In genomic region chr2:183123117-183123958, GRCh38 we compare ENCODE assay signal across 8 cellular contexts. TPM values are rescaled to one million over a fixed set of nuclear protein-coding genes. Genes with fewer than 3 reads are reported as not detected.
A peak's percentile ranks its signal among the peaks of the same experiment; 100 is the strongest.
DNase-seq lines count a peak whose midpoint lies in the region; ATAC-seq, FAIRE-seq and TF ChIP-seq lines count a peak whose summit lies in the region.

No MANE protein-coding gene starts in this region.

- peak overlapping the region; percentile 91 for H3K27ac ChIP-seq in keratinocyte (ENCODE audit: control insufficient read depth, insufficient read depth, low read length)
- peak overlapping the region; percentile 72 for H3K27ac ChIP-seq in substantia nigra (ENCODE audit: low read depth, low read length, poor library complexity, severe bottlenecking)

- H3K9me3 ChIP-seq in keratinocyte (ENCODE audit: control insufficient read depth, low read depth, low read length) = no peaks in the 10 kb centered on the region

- H3K79me2 ChIP-seq in keratinocyte (ENCODE audit: control insufficient read depth, insufficient read depth, low read length) = peaks cover 37% of the 10 kb centered on the region

- peak overlapping the region; percentile 93 for H2AFZ ChIP-seq in keratinocyte (ENCODE audit: control insufficient read depth, low read length)

- no peaks in the 10 kb centered on the region for H4K20me1 ChIP-seq in keratinocyte (ENCODE audit: control insufficient read depth, extremely low read depth, insufficient read depth, low read length)

- H3K4me2 ChIP-seq in keratinocyte (ENCODE audit: control insufficient read depth, extremely low read depth, insufficient read depth, low read depth, low read length) = peak overlapping the region; percentile 86

- no peak for TF ChIP-seq CTCF in keratinocyte (optimal IDR thresholded peaks at IDR 0.05 in 1 of 3, IDR thresholded peaks at IDR 0.05 in 1 of 3, conservative IDR thresholded peaks at IDR 0.05 in 1 of 3; ENCODE audit: extremely low read depth in 1 of 3, insufficient read depth in 2 of 3, low read length in 3 of 3)

- H3K9ac ChIP-seq in keratinocyte (ENCODE audit: control insufficient read depth, extremely low read depth, insufficient read depth, low read length) = peak overlapping the region; percentile 94

- dilution Hi-C loops in keratinocyte (cut with MboI; ENCODE audit: extremely low pct_ligation_motif_present, low sequenced_read_pairs) = no loop called here

- ATAC-seq in activated T-cell treated with anti-CD3 and anti-CD28 coated beads, Interleukin-2, amount 50 U/mL, for 4 hours = no peak
- ATAC-seq in activated naive CD8-positive, alpha-beta T cell treated with anti-CD3 and anti-CD28 coated beads, Interleukin-2, amount 50 U/mL, for 24 hours = no peak

- FAIRE-seq in keratinocyte (lab: Jason Lieb, UNC) = no peak

- H3K27ac Mint-ChIP-seq in activated naive CD8-positive, alpha-beta T cell treated with anti-CD3 and anti-CD28 coated beads, Interleukin-2, amount 50 U/mL, for 24 hours = peak overlapping the region; percentile 97

- no peaks in the 10 kb centered on the region for H3K27me3 ChIP-seq in keratinocyte (ENCODE audit: control insufficient read depth, extremely low read depth, insufficient read depth, low read length)

- H3K4me3 Mint-ChIP-seq in activated T-cell treated with anti-CD3 and anti-CD28 coated beads, Interleukin-2, amount 50 U/mL, for 4 hours = peak overlapping the region; percentile 96
- H3K4me3 Mint-ChIP-seq in activated naive CD8-positive, alpha-beta T cell treated with anti-CD3 and anti-CD28 coated beads, Interleukin-2, amount 50 U/mL, for 24 hours = peak overlapping the region; percentile 97

- no peaks in the 10 kb centered on the region for H3K36me3 Mint-ChIP-seq in activated T-cell treated with anti-CD3 and anti-CD28 coated beads, Interleukin-2, amount 50 U/mL, for 4 hours (ENCODE audit: insufficient read depth)
- H3K36me3 Mint-ChIP-seq in activated naive CD8-positive, alpha-beta T cell treated with anti-CD3 and anti-CD28 coated beads, Interleukin-2, amount 50 U/mL, for 24 hours (ENCODE audit: low read depth) = peaks cover 13% of the 10 kb centered on the region

- H3K36me3 ChIP-seq in keratinocyte (ENCODE audit: control insufficient read depth in 2 of 2, extremely low read depth in 1 of 2, insufficient read depth in 2 of 2, low read length in 2 of 2) = no peaks in the 10 kb centered on the region

- DNase-seq in activated T-cell treated with anti-CD3 and anti-CD28 coated beads, Interleukin-2, amount 50 U/mL, for 4 hours = no peak
- no peak for DNase-seq in activated T-cell treated with anti-CD3 and anti-CD28 coated beads for 4 hours
- DNase-seq in activated naive CD8-positive, alpha-beta T cell treated with anti-CD3 and anti-CD28 coated beads, Interleukin-2, amount 50 U/mL, for 24 hours = no peak
- no peak for DNase-seq in keratinocyte (ENCODE audit: low read depth, low spot score)
- peak in 2 of 49 donors; percentile 3 to 6 for DNase-seq in substantia nigra (lab: John Stamatoyannopoulos, UW)
- no peak for DNase-seq in stimulated activated CD4-positive, alpha-beta T cell treated with anti-CD3 and anti-CD28 coated beads, Interleukin-2, amount 100 ng/mL, for 48 hours
- DNase-seq in NCI-H2171 (lab: John Stamatoyannopoulos, UW) = no peak
- DNase-seq in GF-D8 (lab: John Stamatoyannopoulos, UW) = no peak

- H3K4me1 Mint-ChIP-seq in activated T-cell treated with anti-CD3 and anti-CD28 coated beads, Interleukin-2, amount 50 U/mL, for 4 hours (ENCODE audit: low read depth) = peaks cover 28% of the 10 kb centered on the region
- H3K4me1 Mint-ChIP-seq in activated naive CD8-positive, alpha-beta T cell treated with anti-CD3 and anti-CD28 coated beads, Interleukin-2, amount 50 U/mL, for 24 hours = peaks cover 34% of the 10 kb centered on the region

- H3K4me1 ChIP-seq in keratinocyte (ENCODE audit: control insufficient read depth, extremely low read depth, insufficient read depth, low read length) = peaks cover 10% of the 10 kb centered on the region

- H3K27me3 Mint-ChIP-seq in activated T-cell treated with anti-CD3 and anti-CD28 coated beads, Interleukin-2, amount 50 U/mL, for 4 hours (ENCODE audit: low read depth) = peaks cover 7% of the 10 kb centered on the region
- H3K27me3 Mint-ChIP-seq in activated naive CD8-positive, alpha-beta T cell treated with anti-CD3 and anti-CD28 coated beads, Interleukin-2, amount 50 U/mL, for 24 hours = peaks cover 22% of the 10 kb centered on the region

- peak overlapping the region; percentile 60 to 89 (median 66) for H3K4me3 ChIP-seq in keratinocyte (ENCODE audit: control insufficient read depth in 2 of 3, extremely low read depth in 1 of 3, insufficient read depth in 2 of 3, low read depth in 1 of 3, low read length in 3 of 3)

- H3K9me3 Mint-ChIP-seq in activated T-cell treated with anti-CD3 and anti-CD28 coated beads, Interleukin-2, amount 50 U/mL, for 4 hours = no peaks in the 10 kb centered on the region
- H3K9me3 Mint-ChIP-seq in activated naive CD8-positive, alpha-beta T cell treated with anti-CD3 and anti-CD28 coated beads, Interleukin-2, amount 50 U/mL, for 24 hours = no peaks in the 10 kb centered on the region

- H3K9me1 ChIP-seq in keratinocyte (ENCODE audit: control insufficient read depth, extremely low read depth, insufficient read depth, low read length) = no peaks in the 10 kb centered on the region

RNA-seq across cellular contexts. Expression of gene NUP35, which starts 0.9 kb away (rescaled TPM):
- 10 to 100 TPM; 55.0 to 61.9 (median 60.5) TPM for total RNA-seq in activated T-cell treated with anti-CD3 and anti-CD28 coated beads, Interleukin-2, amount 50 U/mL, for 4 hours
- 13.9 to 22.6 TPM (median 15.4 TPM) in 3 replicates for polyA plus RNA-seq in keratinocyte
- 4.4 TPM for polyA plus RNA-seq in keratinocyte (2011; ENCODE audit: low read depth)
- polyA plus RNA-seq in keratinocyte (2011; cell fraction: cytosol; rRNA removed) = 8.5 and 23.3 TPM in 2 replicates
- 13.3 and 15.2 TPM in 2 replicates for polyA plus RNA-seq in keratinocyte (2011; cell fraction: nucleus; rRNA removed)
- 9.1 and 15.7 TPM in 2 replicates for polyA plus RNA-seq in keratinocyte (2012; ENCODE audit: low replicate concordance)
- 11.7 to 19.7 TPM (median 17.3 TPM) in 3 replicates for polyA minus RNA-seq in keratinocyte
- 8.8 TPM for polyA minus RNA-seq in keratinocyte (2011; cell fraction: cytosol; rRNA and poly(A)+ RNA removed)
- polyA minus RNA-seq in keratinocyte (2011; cell fraction: nucleus; rRNA and poly(A)+ RNA removed) = 13.6 and 23.8 TPM in 2 replicates

RNA-seq across cellular contexts. Expression of gene DUSP19, which starts 44.8 kb away (rescaled TPM):
- total RNA-seq in activated T-cell treated with anti-CD3 and anti-CD28 coated beads, Interleukin-2, amount 50 U/mL, for 4 hours = 1 to 10 TPM; 1.2 to 2.5 (median 2.2) TPM
- 0.39 to 1.1 TPM (median 0.73 TPM) in 3 replicates for polyA plus RNA-seq in keratinocyte
- 0.74 TPM for polyA plus RNA-seq in keratinocyte (2011; ENCODE audit: low read depth)
- 0.29 and 0.83 TPM in 2 replicates for polyA plus RNA-seq in keratinocyte (2011; cell fraction: cytosol; rRNA removed)
- polyA plus RNA-seq in keratinocyte (2011; cell fraction: nucleus; rRNA removed) = 0.23 and 0.57 TPM in 2 replicates
- 0.22 and 0.41 TPM in 2 replicates for polyA plus RNA-seq in keratinocyte (2012; ENCODE audit: low replicate concordance)
- 0.64 to 1.4 TPM (median 0.92 TPM) in 3 replicates for polyA minus RNA-seq in keratinocyte
- 0.58 TPM for polyA minus RNA-seq in keratinocyte (2011; cell fraction: cytosol; rRNA and poly(A)+ RNA removed)
- polyA minus RNA-seq in keratinocyte (2011; cell fraction: nucleus; rRNA and poly(A)+ RNA removed) = 0.53 and 0.54 TPM in 2 replicates
